Comparison of ENCODE assay signal across 18 cellular contexts in the genomic region with DNA sequence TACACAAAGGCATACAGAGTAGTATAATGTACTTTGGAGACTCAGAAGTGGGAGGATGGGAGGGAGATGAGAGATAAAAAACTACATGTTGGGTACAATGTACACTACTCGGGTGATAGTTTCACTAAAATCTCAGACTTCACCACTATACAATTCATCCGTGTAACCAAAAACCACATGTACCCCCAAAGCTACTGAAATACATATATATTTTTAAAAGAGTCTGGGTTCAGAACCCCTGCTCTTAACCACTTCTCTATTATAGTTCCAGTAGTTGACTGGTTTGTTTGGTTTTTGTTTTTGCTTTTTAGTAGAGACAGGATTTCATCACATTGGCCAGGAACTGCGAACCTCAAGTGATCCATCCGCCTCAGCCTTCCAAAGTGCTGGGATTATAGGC.
"Had no signal": no experiment of that assay in that cellular context is flagged by ENCODE, and none has a peak within 500 bp of the region (broad histone marks: within the 10 kb centered on the region; RNA-seq: fewer than 3 reads in every experiment).

No MANE protein-coding gene starts in this region.

- H3K9ac ChIP-seq: parathyroid adenoma had no signal

- H2AFZ ChIP-seq: parathyroid adenoma had no signal

- H3K36me3 ChIP-seq: cardiac muscle cell, uterus had no signal

- H3K9me3 ChIP-seq: esophagus squamous epithelium, uterus had no signal

- H3K4me1 ChIP-seq: esophagus squamous epithelium, parathyroid adenoma, uterus had no signal

- H3K79me2 ChIP-seq: parathyroid adenoma had no signal

- FAIRE-seq: colon had no signal

- H3K4me3 ChIP-seq: cardiac muscle cell, esophagus squamous epithelium, lung, uterus had no signal

- ATAC-seq: activated T-helper 17 cell treated with anti-CD3 and anti-CD28 coated beads, Interleukin-2, amount 50 U/mL, for 72 hours; left cardiac atrium; naive thymus-derived CD4-positive, alpha-beta T cell had no signal

- DNase-seq: activated CD4-positive, alpha-beta T cell treated with anti-CD3 and anti-CD28 coated beads, Interleukin-2, amount 50 U/mL, for 1 hour; activated CD4-positive, CD25-positive, alpha-beta regulatory T cell; activated naive CD4-positive, alpha-beta T cell treated with anti-CD3 and anti-CD28 coated beads, Interleukin-2, amount 10 ng/mL, durations not matched to agents 7 days and 5 days; activated T-cell treated with anti-CD3 and anti-CD28 coated beads for 4 hours; esophagus squamous epithelium; foreskin fibroblast; glutamatergic neuron; left cardiac atrium; naive thymus-derived CD4-positive, alpha-beta T cell; retina; stimulated activated CD4-positive, alpha-beta T cell treated with anti-CD3 and anti-CD28 coated beads, Interleukin-15, amount 100 ng/mL, for 24 hours; stimulated activated CD4-positive, alpha-beta T cell treated with anti-CD3 and anti-CD28 coated beads, Interleukin-4, amount 100 ng/mL, for 24 hours; uterus had no signal

- H3K27me3 ChIP-seq: cardiac muscle cell, esophagus squamous epithelium, uterus had no signal

- H3K27ac ChIP-seq: cardiac muscle cell, esophagus squamous epithelium, parathyroid adenoma, uterus had no signal
